10 cellular contexts compared by ENCODE assay signal in the genomic region with DNA sequence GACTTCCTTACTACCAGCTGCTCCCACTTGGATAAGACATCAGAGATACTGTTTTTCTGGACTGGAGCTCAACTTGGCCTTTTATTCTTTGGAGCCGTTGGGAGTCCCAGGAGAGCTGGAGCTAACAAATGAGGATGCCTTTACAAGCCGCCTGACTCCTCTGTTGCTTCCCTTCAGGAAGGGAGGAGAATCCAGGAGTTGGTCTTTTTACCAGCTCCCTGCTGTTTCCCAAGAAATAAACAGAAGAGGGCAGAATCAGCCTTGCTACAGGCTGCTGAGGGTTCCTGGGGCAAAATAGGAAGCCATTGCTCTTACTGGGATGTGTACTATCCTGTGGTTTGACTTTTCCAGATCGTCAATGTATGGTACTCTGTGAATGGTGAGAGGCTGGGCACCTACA. TPM values are rescaled to one million over a fixed set of nuclear protein-coding genes. Genes with fewer than 3 reads are reported as not detected.
A peak's percentile ranks its signal among the peaks of the same experiment; 100 is the strongest.
DNase-seq lines count a peak whose midpoint lies in the region; ATAC-seq and TF ChIP-seq lines count a peak whose summit lies in the region.
"Had no signal": no experiment of that assay in that cellular context is flagged by ENCODE, and none has a peak within 500 bp of the region (broad histone marks: within the 10 kb centered on the region; RNA-seq: fewer than 3 reads in every experiment).

No MANE protein-coding gene starts in this region.

- H3K27ac ChIP-seq in right cardiac atrium (ENCODE audit: low read length) (peak overlapping the region; percentile 46), lower lobe of right lung (peak overlapping the region; percentile 94), vagina (peak overlapping the region; percentile 87)

- H3K27me3 Mint-ChIP-seq in activated naive CD8-positive, alpha-beta T cell treated with anti-CD3 and anti-CD28 coated beads for 36 hours, result no peaks in the 10 kb centered on the region

- no peaks in the 10 kb centered on the region for H3K9me3 Mint-ChIP-seq in activated naive CD8-positive, alpha-beta T cell treated with anti-CD3 and anti-CD28 coated beads for 36 hours

- H3K4me1 Mint-ChIP-seq in activated naive CD8-positive, alpha-beta T cell treated with anti-CD3 and anti-CD28 coated beads for 36 hours, result peaks cover 38% of the 10 kb centered on the region

- H3K4me3 ChIP-seq in right cardiac atrium (ENCODE audit: low read length) (no peak overlapping the region), lower lobe of right lung (peak overlapping the region; percentile 92), vagina (peak overlapping the region in 1 of 2 donors; percentile 95)

- H3K9me3 ChIP-seq in right cardiac atrium (ENCODE audit: control insufficient read depth, low read length) (no peaks in the 10 kb centered on the region), lower lobe of right lung (no peaks in the 10 kb centered on the region), vagina (no peaks in the 10 kb centered on the region)

- peaks cover 28% of the 10 kb centered on the region for H3K36me3 Mint-ChIP-seq in activated naive CD8-positive, alpha-beta T cell treated with anti-CD3 and anti-CD28 coated beads for 36 hours

- H3K4me3 Mint-ChIP-seq in activated naive CD8-positive, alpha-beta T cell treated with anti-CD3 and anti-CD28 coated beads for 36 hours, result peak overlapping the region; percentile 93

- no peak for TF ChIP-seq POLR2A in vagina (IDR thresholded peaks at IDR 0.05)

- ATAC-seq in right cardiac atrium (no peak), Right ventricle myocardium superior (ENCODE audit: poor library complexity) (no peak), lower lobe of right lung (no peak), HG03039 (IDR thresholded peaks at IDR 0.05; ENCODE audit: unreplicated experiment) (no peak)

- 59% methylated on average over 3 of the region's 3 CpGs for WGBS in right cardiac atrium

- intact Hi-C loops in right cardiac atrium (cut with DNase I), result no loop called here
- intact Hi-C loops in Right ventricle myocardium superior (cut with DNase I), result no loop called here
- intact Hi-C loops in lower lobe of right lung (cut with DNase I), result no loop called here
- intact Hi-C loops in vagina (cut with DNase I), result loop anchor here (10.0 kb wide), 1 partner anchor 171 kb away; the partner anchor contains the start of gene BSDC1

- H3K27me3 ChIP-seq in right cardiac atrium (ENCODE audit: control insufficient read depth, insufficient read depth) (no peaks in the 10 kb centered on the region), lower lobe of right lung (ENCODE audit: low read depth) (no peaks in the 10 kb centered on the region), vagina (no peaks in the 10 kb centered on the region)

- H3K4me1 ChIP-seq in right cardiac atrium (ENCODE audit: control insufficient read depth, insufficient read depth, low read length), result peaks cover 8% of the 10 kb centered on the region
- peaks cover 32% of the 10 kb centered on the region for H3K4me1 ChIP-seq in lower lobe of right lung
- peaks cover 28% of the 10 kb centered on the region for H3K4me1 ChIP-seq in vagina

- H3K36me3 ChIP-seq in lower lobe of right lung (peaks cover 53% of the 10 kb centered on the region), vagina (peaks cover 0 to 46% of the 10 kb centered on the region in 2 donors)

- TF ChIP-seq CTCF in lower lobe of right lung (IDR thresholded peaks at IDR 0.05) (no peak), vagina (IDR thresholded peaks at IDR 0.05) (no peak)

- no peak for DNase-seq in right cardiac atrium
- no peak for DNase-seq in Right ventricle myocardium superior
- no peak for DNase-seq in activated naive CD8-positive, alpha-beta T cell treated with anti-CD3 and anti-CD28 coated beads for 36 hours
- DNase-seq in lower lobe of right lung, result no peak
- DNase-seq in vagina (ENCODE audit: extremely low spot score in 2 of 2), result no peak
- no peak for DNase-seq in NCI-H446 treated with DMSO at 0.1 percent for 48 hours (lab: John Stamatoyannopoulos, UW)
- DNase-seq in middle frontal gyrus (ENCODE audit: extremely low spot score, low spot score), result no peak
- DNase-seq: DMS79 treated with DMSO at 0.1 percent for 48 hours, OCI-M1 had no signal

- H3K27ac Mint-ChIP-seq in activated naive CD8-positive, alpha-beta T cell treated with anti-CD3 and anti-CD28 coated beads for 36 hours, result peak overlapping the region; percentile 96

RNA-seq across cellular contexts. Expression of gene EIF3I, which starts 1.5 kb away (rescaled TPM):
- total RNA-seq in right cardiac atrium (100 to 1,000 TPM in 1 of 4 donors, 10 to 100 TPM in 3; 99.2 to 104 (median 99.8) TPM), Right ventricle myocardium superior (97.2 TPM), lower lobe of right lung (99.4 TPM), vagina (164 TPM)
- polyA plus RNA-seq in right cardiac atrium, result 127 TPM
- 100 to 1,000 TPM; 366 to 389 TPM for total RNA-seq in activated naive CD8-positive, alpha-beta T cell treated with anti-CD3 and anti-CD28 coated beads for 36 hours

RNA-seq across cellular contexts. Expression of gene TMEM234, which starts 1.5 kb away (rescaled TPM):
- total RNA-seq in right cardiac atrium, result 10 to 100 TPM in 3 of 4 donors, 1 to 10 TPM in 1; 9.1 to 14.4 (median 13.9) TPM
- 13.6 TPM for polyA plus RNA-seq in right cardiac atrium
- total RNA-seq in Right ventricle myocardium superior, result 7.5 TPM
- 1 to 10 TPM; 5.7 to 6.5 TPM for total RNA-seq in activated naive CD8-positive, alpha-beta T cell treated with anti-CD3 and anti-CD28 coated beads for 36 hours
- 24.5 TPM for total RNA-seq in lower lobe of right lung
- total RNA-seq in vagina, result 8.3 TPM

RNA-seq across cellular contexts. Expression of gene DCDC2B, which starts 14.8 kb away (rescaled TPM):
- total RNA-seq in right cardiac atrium (not detected), Right ventricle myocardium superior (not detected), lower lobe of right lung (3.2 TPM), vagina (not detected)
- 0.05 TPM for polyA plus RNA-seq in right cardiac atrium
- total RNA-seq in activated naive CD8-positive, alpha-beta T cell treated with anti-CD3 and anti-CD28 coated beads for 36 hours, result not detected

RNA-seq across cellular contexts. Expression of gene IQCC, which starts 18.2 kb away (rescaled TPM):
- total RNA-seq in right cardiac atrium, result 1 to 10 TPM in 3 of 4 donors, under 1 TPM in 1; 0.81 to 1.5 (median 1.5) TPM
- polyA plus RNA-seq in right cardiac atrium, result 1.00 TPM
- 0.97 TPM for total RNA-seq in Right ventricle myocardium superior
- total RNA-seq in activated naive CD8-positive, alpha-beta T cell treated with anti-CD3 and anti-CD28 coated beads for 36 hours, result 1 to 10 TPM; 4.8 to 5.0 TPM
- 2.0 TPM for total RNA-seq in lower lobe of right lung
- not detected for total RNA-seq in vagina

RNA-seq across cellular contexts. Expression of gene CCDC28B, which starts 23.3 kb away (rescaled TPM):
- total RNA-seq in right cardiac atrium, result 10 to 100 TPM in 3 of 4 donors, 1 to 10 TPM in 1; 8.0 to 18.4 (median 14.5) TPM
- polyA plus RNA-seq in right cardiac atrium, result 26.9 TPM
- total RNA-seq in Right ventricle myocardium superior, result 25.0 TPM
- 10 to 100 TPM; 29.0 to 29.1 TPM for total RNA-seq in activated naive CD8-positive, alpha-beta T cell treated with anti-CD3 and anti-CD28 coated beads for 36 hours
- total RNA-seq in lower lobe of right lung, result 3.3 TPM
- total RNA-seq in vagina, result 2.9 TPM
